ENCODE assay signal across 17 cellular contexts in the genomic region with DNA sequence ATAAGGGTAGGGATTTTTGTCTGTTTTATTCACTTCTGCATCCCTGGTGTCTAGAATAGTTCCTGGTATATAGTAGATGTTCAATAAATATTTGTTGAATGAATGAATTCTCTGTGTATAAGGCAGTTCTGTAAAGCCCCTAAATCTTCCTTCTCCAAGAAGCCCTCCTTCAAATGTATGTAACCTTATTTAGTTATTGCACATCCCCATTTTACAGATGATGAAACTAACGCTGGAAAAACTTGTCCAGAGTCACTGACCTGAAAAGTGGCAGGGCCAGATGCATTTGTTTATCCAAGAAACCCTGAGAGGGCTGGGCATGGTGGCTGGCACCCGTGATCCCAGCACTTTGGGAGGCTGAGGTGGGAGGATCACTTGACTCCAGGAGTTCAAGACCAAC. TPM values are rescaled to one million over a fixed set of nuclear protein-coding genes. Genes with fewer than 3 reads are reported as not detected.
A peak's percentile ranks its signal among the peaks of the same experiment; 100 is the strongest.
DNase-seq lines count a peak whose midpoint lies in the region; ATAC-seq and TF ChIP-seq lines count a peak whose summit lies in the region.
"Had no signal": no experiment of that assay in that cellular context is flagged by ENCODE, and none has a peak within 500 bp of the region (broad histone marks: within the 10 kb centered on the region; RNA-seq: fewer than 3 reads in every experiment).

No MANE protein-coding gene starts in this region.

- H3K27ac ChIP-seq in tibial nerve (peak overlapping the region in 3 of 4 donors; percentile 14 to 98 (median 97)), WERI-Rb-1 (no peak overlapping the region)
- H3K27ac ChIP-seq: BLaER1 had no signal

- no peak overlapping the region for H3K4me3 Mint-ChIP-seq in Calu3 (ENCODE audit: low read depth, unreplicated experiment)
- no peak overlapping the region for H3K4me3 Mint-ChIP-seq in activated T-helper 1 cell treated with anti-CD3 and anti-CD28 coated beads, Interleukin-12 subunit alpha, Interleukin-12 subunit beta, Interleukin-2, Interleukin-4 antibody, amounts not matched to agents 30 ng/mL and 10 ng/mL and 1 ng/mL, durations not matched to agents 14 hours and 24 hours and 36 hours
- no peak overlapping the region for H3K4me3 Mint-ChIP-seq in memory B cell
- H3K4me3 Mint-ChIP-seq: CD8-positive, alpha-beta T cell had no signal

- TF ChIP-seq POLR2A in tibial nerve (IDR thresholded peaks at IDR 0.05), result no peak

- ATAC-seq in memory B cell (ENCODE audit: low read depth), result no peak
- ATAC-seq: CD8-positive, alpha-beta T cell had no signal

- TF ChIP-seq EP300 in tibial nerve (IDR thresholded peaks at IDR 0.05), result no peak

- H3K36me3 ChIP-seq in tibial nerve (no peaks in the 10 kb centered on the region), WERI-Rb-1 (no peaks in the 10 kb centered on the region)
- H3K36me3 ChIP-seq: BLaER1 had no signal

- intact Hi-C loops in Calu3 (cut with micrococcal nuclease; ENCODE audit: unreplicated experiment), result no loop called here
- intact Hi-C loops in activated T-helper 1 cell treated with anti-CD3 and anti-CD28 coated beads, Interleukin-12 subunit alpha, Interleukin-12 subunit beta, Interleukin-2, Interleukin-4 antibody, amounts not matched to agents 30 ng/mL and 10 ng/mL and 1 ng/mL, durations not matched to agents 14 hours and 24 hours and 36 hours (cut with micrococcal nuclease), result no loop called here

- CTCF ChIA-PET in Calu3 (lab: Charles Lee), result no interaction called here

- WGBS in tibial nerve, 2 donors, result 79 to 91% methylated on average over 2 of the region's 2 CpGs

- no peaks in the 10 kb centered on the region for H3K9me3 Mint-ChIP-seq in Calu3 (ENCODE audit: low read depth, unreplicated experiment)
- no peaks in the 10 kb centered on the region for H3K9me3 Mint-ChIP-seq in activated T-helper 1 cell treated with anti-CD3 and anti-CD28 coated beads, Interleukin-12 subunit alpha, Interleukin-12 subunit beta, Interleukin-2, Interleukin-4 antibody, amounts not matched to agents 30 ng/mL and 10 ng/mL and 1 ng/mL, durations not matched to agents 14 hours and 24 hours and 36 hours
- no peaks in the 10 kb centered on the region for H3K9me3 Mint-ChIP-seq in memory B cell
- H3K9me3 Mint-ChIP-seq: CD8-positive, alpha-beta T cell had no signal

- DNase-seq in Calu3, result no peak
- DNase-seq in activated T-helper 1 cell treated with anti-CD3 and anti-CD28 coated beads, Interleukin-12 subunit alpha, Interleukin-12 subunit beta, Interleukin-2, Interleukin-4 antibody, amounts not matched to agents 30 ng/mL and 10 ng/mL and 1 ng/mL, durations not matched to agents 14 hours and 24 hours and 36 hours (ENCODE audit: low spot score), result no peak
- DNase-seq in memory B cell (ENCODE audit: low spot score in 2 of 2), result no peak
- DNase-seq in tibial nerve (ENCODE audit: low spot score in 2 of 2), result no peak
- no peak for DNase-seq in SW 1271 (lab: John Stamatoyannopoulos, UW)
- DNase-seq in GM13976 (ENCODE audit: low spot score), result no peak
- no peak for DNase-seq in WERI-Rb-1
- DNase-seq: CD8-positive, alpha-beta T cell; KBM-7; MM.1S; NCI-H1048; NCI-H1417 treated with DMSO at 0.1 percent for 48 hours; NCI-H1930; NCI-H2227 treated with DMSO at 0.1 percent for 48 hours; NCI-H510A had no signal

- in situ Hi-C loops in GM13976 (cut with MboI; ENCODE audit: low sequenced_read_pairs, unreplicated experiment), result no loop called here

- BruUV-seq in Calu3 (replicated peaks; lab: Mats Ljungman, UMichigan), result no TSS peak

- TF ChIP-seq CTCF in Calu3 (IDR thresholded peaks at IDR 0.05; ENCODE audit: unreplicated experiment) (no peak), tibial nerve (IDR thresholded peaks at IDR 0.05) (no peak), GM13976 (IDR thresholded peaks at IDR 0.05; ENCODE audit: borderline replicate concordance, control extremely low read depth, extremely low read depth, insufficient read depth, missing control alignments) (no peak), WERI-Rb-1 (IDR thresholded peaks at IDR 0.05; ENCODE audit: low read depth, low read length) (no peak)

- H3K4me3 ChIP-seq in tibial nerve (no peak overlapping the region), WERI-Rb-1 (ENCODE audit: low read depth, low read length) (no peak overlapping the region)
- H3K4me3 ChIP-seq: BLaER1 had no signal

- H3K27ac Mint-ChIP-seq in Calu3 (ENCODE audit: unreplicated experiment), result peak overlapping the region; percentile 31
- peak overlapping the region; percentile 42 for H3K27ac Mint-ChIP-seq in activated T-helper 1 cell treated with anti-CD3 and anti-CD28 coated beads, Interleukin-12 subunit alpha, Interleukin-12 subunit beta, Interleukin-2, Interleukin-4 antibody, amounts not matched to agents 30 ng/mL and 10 ng/mL and 1 ng/mL, durations not matched to agents 14 hours and 24 hours and 36 hours
- peak overlapping the region; percentile 74 for H3K27ac Mint-ChIP-seq in memory B cell
- H3K27ac Mint-ChIP-seq: CD8-positive, alpha-beta T cell had no signal

- peaks cover 65% of the 10 kb centered on the region for H3K4me1 Mint-ChIP-seq in Calu3 (ENCODE audit: low read depth, unreplicated experiment)
- peaks cover 37% of the 10 kb centered on the region for H3K4me1 Mint-ChIP-seq in activated T-helper 1 cell treated with anti-CD3 and anti-CD28 coated beads, Interleukin-12 subunit alpha, Interleukin-12 subunit beta, Interleukin-2, Interleukin-4 antibody, amounts not matched to agents 30 ng/mL and 10 ng/mL and 1 ng/mL, durations not matched to agents 14 hours and 24 hours and 36 hours (ENCODE audit: low read depth)
- peaks cover 19% of the 10 kb centered on the region for H3K4me1 Mint-ChIP-seq in memory B cell

- H3K27me3 Mint-ChIP-seq in Calu3 (ENCODE audit: unreplicated experiment), result no peaks in the 10 kb centered on the region
- H3K27me3 Mint-ChIP-seq in activated T-helper 1 cell treated with anti-CD3 and anti-CD28 coated beads, Interleukin-12 subunit alpha, Interleukin-12 subunit beta, Interleukin-2, Interleukin-4 antibody, amounts not matched to agents 30 ng/mL and 10 ng/mL and 1 ng/mL, durations not matched to agents 14 hours and 24 hours and 36 hours (ENCODE audit: insufficient read depth), result peaks cover 45% of the 10 kb centered on the region
- H3K27me3 Mint-ChIP-seq in memory B cell, result peaks cover 5% of the 10 kb centered on the region

- H3K36me3 Mint-ChIP-seq in Calu3 (ENCODE audit: insufficient read depth, unreplicated experiment) (peaks cover 43% of the 10 kb centered on the region), memory B cell (no peaks in the 10 kb centered on the region)
- H3K36me3 Mint-ChIP-seq in activated T-helper 1 cell treated with anti-CD3 and anti-CD28 coated beads, Interleukin-12 subunit alpha, Interleukin-12 subunit beta, Interleukin-2, Interleukin-4 antibody, amounts not matched to agents 30 ng/mL and 10 ng/mL and 1 ng/mL, durations not matched to agents 14 hours and 24 hours and 36 hours (ENCODE audit: low read depth), result peaks cover 2% of the 10 kb centered on the region

- H3K9me3 ChIP-seq in tibial nerve, result no peaks in the 10 kb centered on the region
- H3K9me3 ChIP-seq in WERI-Rb-1 (ENCODE audit: severe bottlenecking), result no peaks in the 10 kb centered on the region
- H3K9me3 ChIP-seq: BLaER1 had no signal

- peaks cover 0 to 74% (median 38%) of the 10 kb centered on the region in 4 donors for H3K4me1 ChIP-seq in tibial nerve

- H3K27me3 ChIP-seq in tibial nerve (no peaks in the 10 kb centered on the region), WERI-Rb-1 (ENCODE audit: insufficient read depth, low read depth, severe bottlenecking) (no peaks in the 10 kb centered on the region)

RNA-seq across cellular contexts. Expression of a gene that starts 4.3 kb away (rescaled TPM):
- total RNA-seq in Calu3 (2022) (499 and 514 TPM in 2 replicates), tibial nerve (100 to 1,000 TPM; 371 to 501 (median 419) TPM)
- 80.1 and 84.1 TPM in 2 replicates for total RNA-seq in activated T-helper 1 cell treated with anti-CD3 and anti-CD28 coated beads, Interleukin-12 subunit alpha, Interleukin-12 subunit beta, Interleukin-2, Interleukin-4 antibody, amounts not matched to agents 30 ng/mL and 10 ng/mL and 1 ng/mL, durations not matched to agents 14 hours and 24 hours and 36 hours

RNA-seq across cellular contexts. Expression of a gene that starts 28.0 kb away (rescaled TPM):
- total RNA-seq in Calu3 (2022) (3.3 and 5.0 TPM in 2 replicates), tibial nerve (1 to 10 TPM in 1 of 4 donors, under 1 TPM in 3; under 0.01 to 1.2 (median 0.43) TPM)
- 0.27 and 0.41 TPM in 2 replicates for total RNA-seq in activated T-helper 1 cell treated with anti-CD3 and anti-CD28 coated beads, Interleukin-12 subunit alpha, Interleukin-12 subunit beta, Interleukin-2, Interleukin-4 antibody, amounts not matched to agents 30 ng/mL and 10 ng/mL and 1 ng/mL, durations not matched to agents 14 hours and 24 hours and 36 hours

RNA-seq across cellular contexts. Expression of a gene that starts 43.1 kb away (rescaled TPM):
- total RNA-seq in Calu3 (2022) (6.9 and 7.2 TPM in 2 replicates), tibial nerve (1 to 10 TPM; 1.8 to 4.6 (median 3.5) TPM)
- 8.8 and 9.0 TPM in 2 replicates for total RNA-seq in activated T-helper 1 cell treated with anti-CD3 and anti-CD28 coated beads, Interleukin-12 subunit alpha, Interleukin-12 subunit beta, Interleukin-2, Interleukin-4 antibody, amounts not matched to agents 30 ng/mL and 10 ng/mL and 1 ng/mL, durations not matched to agents 14 hours and 24 hours and 36 hours

RNA-seq across cellular contexts. Expression of a gene that starts 49.3 kb away (rescaled TPM):
- total RNA-seq in Calu3 (2022) (182 and 189 TPM in 2 replicates), tibial nerve (not detected)
- total RNA-seq in activated T-helper 1 cell treated with anti-CD3 and anti-CD28 coated beads, Interleukin-12 subunit alpha, Interleukin-12 subunit beta, Interleukin-2, Interleukin-4 antibody, amounts not matched to agents 30 ng/mL and 10 ng/mL and 1 ng/mL, durations not matched to agents 14 hours and 24 hours and 36 hours, result 0.18 TPM in 1 of 2 replicates, not detected in the other
- total RNA-seq: Daoy had no signal

RNA-seq across cellular contexts. Expression of a gene that starts 55.7 kb away (rescaled TPM):
- total RNA-seq in Calu3 (2022) (69.8 and 69.9 TPM in 2 replicates), tibial nerve (10 to 100 TPM; 32.6 to 51.8 (median 47.8) TPM)
- total RNA-seq in activated T-helper 1 cell treated with anti-CD3 and anti-CD28 coated beads, Interleukin-12 subunit alpha, Interleukin-12 subunit beta, Interleukin-2, Interleukin-4 antibody, amounts not matched to agents 30 ng/mL and 10 ng/mL and 1 ng/mL, durations not matched to agents 14 hours and 24 hours and 36 hours, result 66.8 and 67.1 TPM in 2 replicates
